21 cellular contexts compared by ENCODE assay signal in the genomic region with DNA sequence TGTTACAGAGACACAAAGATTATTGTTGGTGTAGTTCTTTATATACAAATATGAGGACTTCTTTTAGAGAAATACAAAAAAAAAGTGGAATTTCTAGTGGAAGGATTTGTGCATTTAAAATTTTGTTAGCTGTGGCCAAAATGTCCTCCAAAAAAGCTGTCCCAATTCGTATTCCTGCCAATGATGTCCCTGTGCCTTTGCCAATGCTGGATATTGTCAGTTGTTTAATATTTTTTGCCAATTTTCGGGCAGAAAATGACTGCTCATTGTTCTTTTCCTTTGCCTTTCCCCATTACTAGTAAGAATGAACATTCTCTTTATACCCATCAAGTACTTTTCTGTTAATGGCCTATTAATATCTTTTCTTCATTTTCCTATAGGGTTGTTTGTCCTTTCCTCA.
A peak's percentile ranks its signal among the peaks of the same experiment; 100 is the strongest.
DNase-seq lines count a peak whose midpoint lies in the region; TF ChIP-seq lines count a peak whose summit lies in the region.
"Had no signal": no experiment of that assay in that cellular context is flagged by ENCODE, and none has a peak within 500 bp of the region (broad histone marks: within the 10 kb centered on the region; RNA-seq: fewer than 3 reads in every experiment).

No MANE protein-coding gene starts in this region.

- 72 to 87% methylated on average over 2 of the region's 2 CpGs for WGBS in thyroid gland, 2 donors

- no peak for TF ChIP-seq CTCF in HFFc6 (IDR thresholded peaks at IDR 0.05)
- no peak for TF ChIP-seq CTCF in brain (conservative IDR thresholded peaks at IDR 0.05)
- TF ChIP-seq CTCF in thyroid gland (IDR thresholded peaks at IDR 0.05) = no peak

- H3K9me3 Mint-ChIP-seq in HFFc6 (no peaks in the 10 kb centered on the region), brain (peaks cover 0 to 6% (median under 1%) of the 10 kb centered on the region in 5 experiments)
- H3K9me3 Mint-ChIP-seq: activated CD4-positive, alpha-beta memory T cell treated with anti-CD3 and anti-CD28 coated beads, Interleukin-2, amount 10 ng/mL, durations not matched to agents 7 days and 5 days; activated naive CD4-positive, alpha-beta T cell treated with anti-CD3 and anti-CD28 coated beads, Interleukin-2, amount 50 U/mL, for 72 hours; activated T-helper 2 cell treated with anti-CD3 and anti-CD28 coated beads, Interferon-gamma antibody, Interleukin-2, Interleukin-4, amounts not matched to agents 10 μg/mL and 5 μg/mL and 100 μg/mL, durations not matched to agents 14 hours and 24 hours and 36 hours; CD8-positive, alpha-beta T cell had no signal

- H3K36me3 Mint-ChIP-seq in HFFc6 (ENCODE audit: low read depth) (no peaks in the 10 kb centered on the region), brain (no peaks in the 10 kb centered on the region)
- H3K36me3 Mint-ChIP-seq: CD8-positive, alpha-beta T cell; neural progenitor cell had no signal

- H3K27ac ChIP-seq in muscle layer of duodenum (ENCODE audit: low read length) (peak overlapping the region; percentile 32), thyroid gland (peak overlapping the region in 2 of 3 donors; percentile 17 to 33)
- H3K27ac ChIP-seq: neural progenitor cell had no signal

- H3K27me3 ChIP-seq in muscle layer of duodenum (ENCODE audit: low read depth, low read length) (no peaks in the 10 kb centered on the region), thyroid gland (no peaks in the 10 kb centered on the region)
- H3K27me3 ChIP-seq: ascending aorta, neural progenitor cell had no signal

- TF ChIP-seq POLR2A in thyroid gland (IDR thresholded peaks at IDR 0.05) = no peak

- intact Hi-C loops in thyroid gland (cut with DNase I) = loop anchor here (10.0 kb wide), 1 partner anchor 960 kb away; no protein-coding TSS in a partner anchor

- no peak for DNase-seq in HFFc6
- no peak for DNase-seq in thyroid gland
- DNase-seq in HCEC 1CT = no peak
- DNase-seq in NCI-H1092 (lab: John Stamatoyannopoulos, UW) = no peak
- no peak for DNase-seq in Ammon's horn (ENCODE audit: low spot score)
- DNase-seq: activated CD4-positive, alpha-beta memory T cell treated with anti-CD3 and anti-CD28 coated beads, Interleukin-2, amount 10 ng/mL, durations not matched to agents 7 days and 5 days; CD8-positive, alpha-beta T cell; DMS 273 treated with DMSO at 0.1 percent for 48 hours; immature natural killer cell; NCI-H1105; NCI-H2081; PC-3; posterior cingulate gyrus; SHP77; SW 1271 had no signal

- H3K4me1 Mint-ChIP-seq in HFFc6 (ENCODE audit: low read depth) = peaks cover 82% of the 10 kb centered on the region
- H3K4me1 Mint-ChIP-seq in brain = peaks cover 54% of the 10 kb centered on the region
- H3K4me1 Mint-ChIP-seq: activated CD4-positive, alpha-beta memory T cell treated with anti-CD3 and anti-CD28 coated beads, Interleukin-2, amount 10 ng/mL, durations not matched to agents 7 days and 5 days; immature natural killer cell had no signal

- no peak overlapping the region for H3K4me3 Mint-ChIP-seq in HFFc6
- H3K4me3 Mint-ChIP-seq in brain = no peak overlapping the region
- H3K4me3 Mint-ChIP-seq: activated CD4-positive, alpha-beta memory T cell treated with anti-CD3 and anti-CD28 coated beads, Interleukin-2, amount 10 ng/mL, durations not matched to agents 7 days and 5 days; CD8-positive, alpha-beta T cell; immature natural killer cell; neural progenitor cell had no signal

- H3K36me3 ChIP-seq in muscle layer of duodenum (ENCODE audit: control insufficient read depth in 1 of 2, insufficient read depth in 2 of 2, low read length in 2 of 2) (no peaks in the 10 kb centered on the region), thyroid gland (no peaks in the 10 kb centered on the region)
- H3K36me3 ChIP-seq: ascending aorta, neural progenitor cell had no signal

- H3K4me1 ChIP-seq in muscle layer of duodenum (ENCODE audit: control insufficient read depth in 1 of 2, insufficient read depth in 2 of 2, low read length in 2 of 2) = peaks cover 0 to 35% of the 10 kb centered on the region in 2 donors
- H3K4me1 ChIP-seq in thyroid gland = peaks cover 4 to 33% of the 10 kb centered on the region in 2 donors
- H3K4me1 ChIP-seq: neural progenitor cell had no signal

- H3K4me3 ChIP-seq in muscle layer of duodenum (ENCODE audit: low read depth in 1 of 2, low read length in 2 of 2) = no peak overlapping the region
- no peak overlapping the region for H3K4me3 ChIP-seq in thyroid gland (replicated peaks in 1 of 3)
- H3K4me3 ChIP-seq: ascending aorta, neural progenitor cell had no signal

- H3K27ac Mint-ChIP-seq in HFFc6 (peak overlapping the region; percentile 57), brain (peak overlapping the region in 4 of 5 experiments; percentile 16 to 95 (median 29))
- H3K27ac Mint-ChIP-seq: activated CD4-positive, alpha-beta memory T cell treated with anti-CD3 and anti-CD28 coated beads, Interleukin-2, amount 10 ng/mL, durations not matched to agents 7 days and 5 days; activated naive CD4-positive, alpha-beta T cell treated with anti-CD3 and anti-CD28 coated beads, Interleukin-2, amount 50 U/mL, for 72 hours; activated T-helper 2 cell treated with anti-CD3 and anti-CD28 coated beads, Interferon-gamma antibody, Interleukin-2, Interleukin-4, amounts not matched to agents 10 μg/mL and 5 μg/mL and 100 μg/mL, durations not matched to agents 14 hours and 24 hours and 36 hours; CD8-positive, alpha-beta T cell; immature natural killer cell; neural progenitor cell had no signal

- H3K9me3 ChIP-seq in muscle layer of duodenum (ENCODE audit: control insufficient read depth in 1 of 2, low read length in 2 of 2) (no peaks in the 10 kb centered on the region), thyroid gland (no peaks in the 10 kb centered on the region)
- H3K9me3 ChIP-seq: ascending aorta had no signal

- H3K27me3 Mint-ChIP-seq in HFFc6 (ENCODE audit: insufficient read depth) = no peaks in the 10 kb centered on the region; the same call in 1 of the 2 replicates
- peaks cover 3% of the 10 kb centered on the region for H3K27me3 Mint-ChIP-seq in brain
- H3K27me3 Mint-ChIP-seq: activated CD4-positive, alpha-beta memory T cell treated with anti-CD3 and anti-CD28 coated beads, Interleukin-2, amount 10 ng/mL, durations not matched to agents 7 days and 5 days had no signal
